In the genomic region with DNA sequence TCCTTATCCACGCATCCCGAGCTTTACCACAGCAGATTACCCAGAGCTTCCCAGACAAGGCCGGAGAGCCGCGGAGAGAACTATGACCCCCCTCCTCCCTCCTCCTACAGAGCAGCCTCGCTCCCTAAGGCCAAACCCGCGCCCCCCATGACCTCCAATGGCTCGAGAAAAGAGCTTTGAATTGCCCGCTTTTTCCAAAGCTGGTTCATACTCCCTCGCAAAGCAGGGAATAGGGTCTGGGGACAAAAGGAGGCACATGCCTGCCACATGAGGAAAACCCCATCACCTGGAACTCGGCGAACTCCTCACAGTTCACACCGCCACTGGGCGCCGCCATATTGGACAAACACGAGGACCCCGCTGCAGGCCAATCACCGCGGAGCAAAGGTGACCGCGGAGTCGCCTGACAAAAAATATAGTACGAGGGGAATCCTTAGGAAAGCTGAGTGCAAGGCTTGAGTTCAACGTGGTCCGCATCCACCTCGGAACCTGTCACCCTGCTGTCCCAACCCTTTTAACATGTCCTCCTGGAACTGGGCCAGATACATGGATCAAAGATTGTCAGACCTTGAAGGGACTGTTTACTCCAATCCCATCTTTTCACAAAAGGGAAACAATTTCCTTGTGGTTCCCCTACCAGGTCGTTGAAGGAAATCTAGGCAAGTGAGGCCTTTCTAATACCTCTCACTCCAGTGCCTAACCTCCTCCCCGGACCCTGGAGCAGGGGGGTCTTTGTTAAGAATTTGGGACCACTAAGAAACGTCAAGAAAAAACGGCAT, we compare ENCODE assay signal across 8 cellular contexts. TPM values are rescaled to one million over a fixed set of nuclear protein-coding genes. Genes with fewer than 3 reads are reported as not detected.
DNase-seq lines count a peak whose midpoint lies in the region; ATAC-seq and TF ChIP-seq lines count a peak whose summit lies in the region.

A gene (minus strand): TSS at position 344 of the 779 bp plus-strand sequence. CDS start 7 bp downstream, at position 337.

- no peaks in the 10 kb centered on the region for H3K4me1 ChIP-seq in BE2C
- peaks cover 2 to 9% of the 10 kb centered on the region in 2 donors for H3K4me1 ChIP-seq in lung (ENCODE audit: control insufficient read depth in 2 of 2, insufficient read depth in 2 of 2, low read length in 2 of 2)

- WGBS in lung, 2 donors: 0 to 1% methylated on average over 31 of the region's 31 CpGs

- peak; percentile 48 for ATAC-seq in GM19395 (IDR thresholded peaks at IDR 0.05; ENCODE audit: unreplicated experiment)
- ATAC-seq in lung (ENCODE audit: insufficient read depth, low FRiP score): peak; percentile 82

- peak within 1 kb of the TSS; percentile 96 for H3K4me3 ChIP-seq in BE2C (ENCODE audit: low read depth, low read length)
- peak within 1 kb of the TSS; percentile 80 for H3K4me3 ChIP-seq in lung

- peak; percentile 91 for DNase-seq in BE2C
- DNase-seq in HT1080 (ENCODE audit: low read depth): peak; percentile 89
- peak; percentile 78 for DNase-seq in NOMO-1 (lab: John Stamatoyannopoulos, UW; ENCODE audit: unreplicated experiment in 2 of 2)
- DNase-seq in activated CD8-positive, alpha-beta memory T cell treated with anti-CD3 and anti-CD28 coated beads for 24 hours: peak; percentile 92
- DNase-seq in effector CD8-positive, alpha-beta T cell (lab: John Stamatoyannopoulos, UW): peak; percentile 79
- DNase-seq in lung (ENCODE audit: low spot score): peak; percentile 86
- peak; percentile 70 to 77 (median 70) for DNase-seq in stimulated activated CD4-positive, alpha-beta T cell treated with anti-CD3 and anti-CD28 coated beads, TNF-alpha, amount 100 ng/mL, for 4 hours (ENCODE audit: low read depth in 3 of 3)

- H3K27me3 ChIP-seq in BE2C (no peaks in the 10 kb centered on the region), lung (ENCODE audit: control insufficient read depth, insufficient read depth) (no peaks in the 10 kb centered on the region)

- H3K27ac ChIP-seq in lung (ENCODE audit: low read depth in 1 of 2, low read length in 1 of 2): peak within 1 kb of the TSS; percentile 90 to 94

- H3K36me3 ChIP-seq in BE2C (0 out of 2 replicates have a peak, but pooled peaks cover 4% of the 10 kb centered on the region), lung (ENCODE audit: control insufficient read depth in 2 of 2, insufficient read depth in 2 of 2, low read length in 2 of 2) (peaks cover 2 to 4% of the 10 kb centered on the region in 2 donors)

- TF ChIP-seq CTCF in BE2C (IDR thresholded peaks at IDR 0.05; ENCODE audit: low read depth, low read length) (no peak), lung (IDR thresholded peaks at IDR 0.05; ENCODE audit: control extremely low read depth, extremely low read depth) (peak; percentile 0)

- no peaks in the 10 kb centered on the region for H3K9me3 ChIP-seq in BE2C
- no peaks in the 10 kb centered on the region for H3K9me3 ChIP-seq in lung (ENCODE audit: control insufficient read depth in 2 of 2, insufficient read depth in 1 of 2, low read length in 1 of 2)

RNA-seq across cellular contexts. Expression of the gene that starts here (rescaled TPM):
- polyA plus RNA-seq in BE2C (2012; ENCODE audit: insufficient read depth, insufficient read length, low read depth): 70.1 TPM
- 121 and 155 TPM in 2 replicates for total RNA-seq in HT1080 (2014; rRNA removed; shearing (Covaris generic))
- polyA plus RNA-seq in HT1080 (2015; cell fraction: cytosol; rRNA removed): 74.8 and 90.2 TPM in 2 replicates
- polyA plus RNA-seq in HT1080 (2015; cell fraction: nucleus; rRNA removed): 53.9 and 76.0 TPM in 2 replicates
- total RNA-seq in lung: 10 to 100 TPM; 17.8 to 20.5 TPM
- polyA plus RNA-seq in lung: 10 to 100 TPM; 22.3 to 40.4 TPM

Comparison
In these comparisons a context has a peak if more than half of its experiments do, and no peak if none do; other contexts are left out.
1. Peak in every context shown above with its lines: DNase-seq, ATAC-seq, H3K4me3 ChIP-seq and H3K27ac ChIP-seq.